Comparison of ENCODE assay signal across 10 cellular contexts in genomic region chr22:17999851-18000250, GRCh38. TPM values are rescaled to one million over a fixed set of nuclear protein-coding genes. Genes with fewer than 3 reads are reported as not detected.
A peak's percentile ranks its signal among the peaks of the same experiment; 100 is the strongest.
DNase-seq lines count a peak whose midpoint lies in the region; ATAC-seq and TF ChIP-seq lines count a peak whose summit lies in the region.
"Had no signal": no experiment of that assay in that cellular context is flagged by ENCODE, and none has a peak within 500 bp of the region (broad histone marks: within the 10 kb centered on the region; RNA-seq: fewer than 3 reads in every experiment).

No MANE protein-coding gene starts in this region.

- H3K27ac ChIP-seq in DOHH2 (ENCODE audit: low read depth, low read length) (peak overlapping the region; percentile 68), ovary (no peak overlapping the region)
- H3K27ac ChIP-seq: brain microvascular endothelial cell had no signal

- H4K20me1 ChIP-seq in DOHH2 (ENCODE audit: control insufficient read depth, insufficient read depth, low read depth, low read length): no peaks in the 10 kb centered on the region

- no peaks in the 10 kb centered on the region for H3K9me3 ChIP-seq in DOHH2 (ENCODE audit: control insufficient read depth, insufficient read depth, low read length)
- H3K9me3 ChIP-seq in NT2/D1 (ENCODE audit: insufficient read depth, low read length): no peaks in the 10 kb centered on the region
- H3K9me3 ChIP-seq in endocrine pancreas (ENCODE audit: control insufficient read depth, low read length): no peaks in the 10 kb centered on the region
- no peaks in the 10 kb centered on the region for H3K9me3 ChIP-seq in ovary

- peaks cover 34% of the 10 kb centered on the region for H3F3A ChIP-seq in DOHH2 (ENCODE audit: control insufficient read depth, insufficient read depth)

- peak overlapping the region; percentile 80 for H3K4me2 ChIP-seq in DOHH2 (ENCODE audit: low read length)

- peak overlapping the region; percentile 93 for H3K4me3 ChIP-seq in DOHH2 (ENCODE audit: low read length)
- H3K4me3 ChIP-seq in NT2/D1 (ENCODE audit: insufficient read length, low read depth): peak overlapping the region; percentile 12
- peak overlapping the region; percentile 84 for H3K4me3 ChIP-seq in endocrine pancreas (ENCODE audit: control insufficient read depth, insufficient read depth, low read length)
- peak overlapping the region; percentile 68 for H3K4me3 ChIP-seq in ovary

- H3K9ac ChIP-seq in NT2/D1 (ENCODE audit: insufficient read length, low read depth): no peak overlapping the region
- peak overlapping the region; percentile 4 for H3K9ac ChIP-seq in endocrine pancreas (ENCODE audit: control insufficient read depth, insufficient read depth, low read length)

- no peak for TF ChIP-seq CTCF in DOHH2 (IDR thresholded peaks at IDR 0.05; ENCODE audit: low read depth, low read length, poor library complexity, severe bottlenecking)
- no peak for TF ChIP-seq CTCF in ovary (IDR thresholded peaks at IDR 0.05)

- WGBS in ovary, 3 donors: 53 to 64% (median 63%) methylated on average over 8 of the region's 8 CpGs

- peaks cover 14% of the 10 kb centered on the region for H3K36me3 ChIP-seq in DOHH2 (ENCODE audit: control insufficient read depth, low read length)
- peaks cover 10% of the 10 kb centered on the region for H3K36me3 ChIP-seq in NT2/D1 (ENCODE audit: insufficient read depth, insufficient read length, low read length)
- no peaks in the 10 kb centered on the region for H3K36me3 ChIP-seq in endocrine pancreas (ENCODE audit: control insufficient read depth, insufficient read depth, low read length)
- H3K36me3 ChIP-seq in ovary: no peaks in the 10 kb centered on the region
- H3K36me3 ChIP-seq: brain microvascular endothelial cell had no signal

- TF ChIP-seq POLR2A in ovary (IDR thresholded peaks at IDR 0.05): no peak

- H3K9me2 ChIP-seq in DOHH2 (replicated peaks; ENCODE audit: control insufficient read depth, low read length): no peaks in the 10 kb centered on the region

- intact Hi-C loops in ovary (cut with DNase I): loop anchor here in 3 of 4 donors (2.0 to 10.0 kb wide), 4 partner anchors 75 to 85 kb away; partner anchors contain the start of gene PEX26 (in 1 of the 3)

- H3K27me3 ChIP-seq in DOHH2 (ENCODE audit: control insufficient read depth, low read length): no peaks in the 10 kb centered on the region
- H3K27me3 ChIP-seq in NT2/D1 (ENCODE audit: insufficient read depth, insufficient read length): no peaks in the 10 kb centered on the region
- H3K27me3 ChIP-seq in endocrine pancreas (ENCODE audit: control insufficient read depth, insufficient read depth, low read length): no peaks in the 10 kb centered on the region
- H3K27me3 ChIP-seq in ovary: no peaks in the 10 kb centered on the region
- H3K27me3 ChIP-seq: brain microvascular endothelial cell had no signal

- ATAC-seq in HG02623 (IDR thresholded peaks at IDR 0.05; ENCODE audit: unreplicated experiment) (no peak), HG03442 (IDR thresholded peaks at IDR 0.05; ENCODE audit: unreplicated experiment) (no peak)

- no peak for TF ChIP-seq EP300 in ovary (IDR thresholded peaks at IDR 0.05)

- peaks cover 68% of the 10 kb centered on the region for H3K79me2 ChIP-seq in DOHH2 (ENCODE audit: control insufficient read depth, low read length)

- peaks cover 75% of the 10 kb centered on the region for H3K4me1 ChIP-seq in DOHH2 (ENCODE audit: control insufficient read depth, low read length)
- H3K4me1 ChIP-seq in NT2/D1 (ENCODE audit: insufficient read depth, insufficient read length): no peaks in the 10 kb centered on the region
- H3K4me1 ChIP-seq in endocrine pancreas (ENCODE audit: control insufficient read depth, insufficient read depth, low read length): no peaks in the 10 kb centered on the region
- peaks cover 4% of the 10 kb centered on the region for H3K4me1 ChIP-seq in ovary (ENCODE audit: insufficient read depth)

- DNase-seq in NT2/D1 (ENCODE audit: low read depth, low spot score) (no peak), ovary (no peak), T-helper 9 cell (no peak), NCI-H2171 treated with DMSO at 0.1 percent for 48 hours (lab: John Stamatoyannopoulos, UW) (no peak)
- DNase-seq: brain microvascular endothelial cell, NCI-H226 had no signal

RNA-seq across cellular contexts. Expression of gene MICAL3, which starts 24.5 kb away (rescaled TPM):
- total RNA-seq in ovary: 100 to 1,000 TPM in 1 of 7 donors, 10 to 100 TPM in 6; 17.5 to 106 (median 81.6) TPM
- polyA plus RNA-seq in ovary: 10 to 100 TPM; 24.1 to 31.9 TPM

Comparison
In these comparisons a context has a peak if more than half of its experiments do, and no peak if none do; other contexts are left out.
1. H3K4me3 ChIP-seq: peak in every context shown above with its lines; median percentile 93 in DOHH2; 84 in endocrine pancreas; 68 in ovary; 12 in NT2/D1.